ENCODE assay signal across 13 cellular contexts in the genomic region with DNA sequence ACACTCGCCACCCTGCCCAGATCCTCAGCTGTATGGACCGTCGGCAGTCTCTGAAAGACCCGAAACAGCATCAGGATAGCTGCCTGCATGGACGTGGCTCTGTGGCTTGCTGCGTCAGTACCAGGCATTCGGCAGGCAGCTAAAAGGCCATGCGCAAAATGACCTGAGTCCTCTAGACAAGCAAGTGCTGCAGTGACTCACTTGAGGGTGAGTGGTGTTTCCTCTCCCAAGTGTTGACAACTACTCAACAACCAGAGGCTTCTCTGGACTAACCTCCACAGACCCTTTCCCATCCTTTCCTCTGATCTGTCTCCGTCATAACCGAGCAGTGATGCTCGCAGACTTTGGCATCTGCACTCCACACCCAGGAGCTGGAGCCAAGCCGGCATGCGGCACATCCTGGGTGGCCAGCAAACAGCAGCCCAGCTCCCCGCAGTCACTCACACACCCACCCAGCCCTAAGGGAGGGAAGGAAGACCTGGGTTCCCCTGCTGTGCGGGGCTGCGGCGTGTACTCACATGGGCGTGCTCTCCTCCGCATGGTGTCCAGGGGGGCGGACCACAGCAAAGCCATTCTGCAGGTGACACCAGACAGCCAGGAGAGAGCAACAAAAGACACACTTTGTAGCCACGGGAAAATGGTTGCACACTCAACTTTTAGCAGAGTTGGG.
"Had no signal": no experiment of that assay in that cellular context is flagged by ENCODE, and none has a peak within 500 bp of the region (broad histone marks: within the 10 kb centered on the region; RNA-seq: fewer than 3 reads in every experiment).

No MANE protein-coding gene starts in this region.

- DNase-seq: activated CD4-positive, alpha-beta T cell treated with anti-CD3 and anti-CD28 coated beads for 48 hours; amniotic stem cell; dorsolateral prefrontal cortex; hippocampal formation; lower lobe of right lung; naive thymus-derived CD4-positive, alpha-beta T cell; retina; stimulated activated CD4-positive, alpha-beta T cell treated with anti-CD3 and anti-CD28 coated beads, Interleukin-4, amount 100 ng/mL, for 4 hours; stomach had no signal

- H3K4me3 ChIP-seq: dorsolateral prefrontal cortex, lower lobe of right lung, skin epidermis, stomach, thoracic aorta had no signal

- ATAC-seq: lower lobe of right lung; naive thymus-derived CD4-positive, alpha-beta T cell; WTC11 had no signal

- H3K4me1 ChIP-seq: lower lobe of right lung, stomach had no signal

- H3K27ac ChIP-seq: lower lobe of right lung, neutrophil, stomach, thoracic aorta had no signal

- H3K27me3 ChIP-seq: dorsolateral prefrontal cortex, neutrophil, stomach had no signal

- H3K9me3 ChIP-seq: lower lobe of right lung, neutrophil, stomach, thoracic aorta had no signal
